1 cellular context compared by ENCODE assay signal in genomic region chr2:98027535-98027934, GRCh38.
TF ChIP-seq lines count a peak whose summit lies in the region.

No MANE protein-coding gene starts in this region.

TF ChIP-seq in GM23338, 12 proteins besides CTCF, POLR2A, EP300 and RAD21 (continued from another document):
- TF ChIP-seq, protein P1, sequence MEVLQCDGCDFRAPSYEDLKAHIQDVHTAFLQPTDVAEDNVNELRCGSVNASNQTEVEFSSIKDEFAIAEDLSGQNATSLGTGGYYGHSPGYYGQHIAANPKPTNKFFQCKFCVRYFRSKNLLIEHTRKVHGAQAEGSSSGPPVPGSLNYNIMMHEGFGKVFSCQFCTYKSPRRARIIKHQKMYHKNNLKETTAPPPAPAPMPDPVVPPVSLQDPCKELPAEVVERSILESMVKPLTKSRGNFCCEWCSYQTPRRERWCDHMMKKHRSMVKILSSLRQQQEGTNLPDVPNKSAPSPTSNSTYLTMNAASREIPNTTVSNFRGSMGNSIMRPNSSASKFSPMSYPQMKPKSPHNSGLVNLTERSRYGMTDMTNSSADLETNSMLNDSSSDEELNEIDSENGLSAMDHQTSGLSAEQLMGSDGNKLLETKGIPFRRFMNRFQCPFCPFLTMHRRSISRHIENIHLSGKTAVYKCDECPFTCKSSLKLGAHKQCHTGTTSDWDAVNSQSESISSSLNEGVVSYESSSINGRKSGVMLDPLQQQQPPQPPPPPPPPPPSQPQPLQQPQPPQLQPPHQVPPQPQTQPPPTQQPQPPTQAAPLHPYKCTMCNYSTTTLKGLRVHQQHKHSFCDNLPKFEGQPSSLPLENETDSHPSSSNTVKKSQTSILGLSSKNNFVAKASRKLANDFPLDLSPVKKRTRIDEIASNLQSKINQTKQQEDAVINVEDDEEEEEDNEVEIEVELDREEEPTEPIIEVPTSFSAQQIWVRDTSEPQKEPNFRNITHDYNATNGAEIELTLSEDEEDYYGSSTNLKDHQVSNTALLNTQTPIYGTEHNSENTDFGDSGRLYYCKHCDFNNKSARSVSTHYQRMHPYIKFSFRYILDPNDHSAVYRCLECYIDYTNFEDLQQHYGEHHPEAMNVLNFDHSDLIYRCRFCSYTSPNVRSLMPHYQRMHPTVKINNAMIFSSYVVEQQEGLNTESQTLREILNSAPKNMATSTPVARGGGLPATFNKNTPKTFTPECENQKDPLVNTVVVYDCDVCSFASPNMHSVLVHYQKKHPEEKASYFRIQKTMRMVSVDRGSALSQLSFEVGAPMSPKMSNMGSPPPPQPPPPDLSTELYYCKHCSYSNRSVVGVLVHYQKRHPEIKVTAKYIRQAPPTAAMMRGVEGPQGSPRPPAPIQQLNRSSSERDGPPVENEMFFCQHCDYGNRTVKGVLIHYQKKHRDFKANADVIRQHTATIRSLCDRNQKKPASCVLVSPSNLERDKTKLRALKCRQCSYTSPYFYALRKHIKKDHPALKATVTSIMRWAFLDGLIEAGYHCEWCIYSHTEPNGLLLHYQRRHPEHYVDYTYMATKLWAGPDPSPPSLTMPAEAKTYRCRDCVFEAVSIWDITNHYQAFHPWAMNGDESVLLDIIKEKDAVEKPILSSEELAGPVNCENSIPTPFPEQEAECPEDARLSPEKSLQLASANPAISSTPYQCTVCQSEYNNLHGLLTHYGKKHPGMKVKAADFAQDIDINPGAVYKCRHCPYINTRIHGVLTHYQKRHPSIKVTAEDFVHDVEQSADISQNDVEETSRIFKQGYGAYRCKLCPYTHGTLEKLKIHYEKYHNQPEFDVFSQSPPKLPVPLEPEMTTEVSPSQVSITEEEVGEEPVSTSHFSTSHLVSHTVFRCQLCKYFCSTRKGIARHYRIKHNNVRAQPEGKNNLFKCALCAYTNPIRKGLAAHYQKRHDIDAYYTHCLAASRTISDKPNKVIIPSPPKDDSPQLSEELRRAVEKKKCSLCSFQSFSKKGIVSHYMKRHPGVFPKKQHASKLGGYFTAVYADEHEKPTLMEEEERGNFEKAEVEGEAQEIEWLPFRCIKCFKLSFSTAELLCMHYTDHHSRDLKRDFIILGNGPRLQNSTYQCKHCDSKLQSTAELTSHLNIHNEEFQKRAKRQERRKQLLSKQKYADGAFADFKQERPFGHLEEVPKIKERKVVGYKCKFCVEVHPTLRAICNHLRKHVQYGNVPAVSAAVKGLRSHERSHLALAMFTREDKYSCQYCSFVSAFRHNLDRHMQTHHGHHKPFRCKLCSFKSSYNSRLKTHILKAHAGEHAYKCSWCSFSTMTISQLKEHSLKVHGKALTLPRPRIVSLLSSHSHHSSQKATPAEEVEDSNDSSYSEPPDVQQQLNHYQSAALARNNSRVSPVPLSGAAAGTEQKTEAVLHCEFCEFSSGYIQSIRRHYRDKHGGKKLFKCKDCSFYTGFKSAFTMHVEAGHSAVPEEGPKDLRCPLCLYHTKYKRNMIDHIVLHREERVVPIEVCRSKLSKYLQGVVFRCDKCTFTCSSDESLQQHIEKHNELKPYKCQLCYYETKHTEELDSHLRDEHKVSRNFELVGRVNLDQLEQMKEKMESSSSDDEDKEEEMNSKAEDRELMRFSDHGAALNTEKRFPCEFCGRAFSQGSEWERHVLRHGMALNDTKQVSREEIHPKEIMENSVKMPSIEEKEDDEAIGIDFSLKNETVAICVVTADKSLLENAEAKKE (CRISPR knock-in tag; IDR thresholded peaks at IDR 0.05): no peak
- no peak for TF ChIP-seq JUNB (IDR thresholded peaks at IDR 0.05; ENCODE audit: unreplicated experiment)
